In the genomic region with DNA sequence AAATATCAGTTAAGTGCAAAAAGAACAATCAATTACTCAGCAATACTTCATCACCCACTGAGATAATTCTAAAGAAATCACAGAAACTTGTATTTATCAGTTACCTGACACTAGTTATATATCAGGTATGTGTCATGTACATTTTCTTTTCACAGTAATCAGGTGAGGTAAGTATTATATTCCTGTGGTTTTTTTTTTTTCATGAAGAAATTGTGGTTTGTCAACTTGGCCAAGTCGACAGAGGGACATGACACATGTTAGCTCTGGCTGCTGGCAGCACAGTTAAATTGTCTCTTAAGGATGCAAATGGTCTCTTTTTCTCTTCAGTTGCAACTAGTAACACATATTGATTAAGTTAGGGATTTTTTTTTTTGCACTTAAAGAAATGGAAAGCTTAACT, we compare ENCODE assay signal across 20 cellular contexts. TPM values are rescaled to one million over a fixed set of nuclear protein-coding genes. Genes with fewer than 3 reads are reported as not detected.
A peak's percentile ranks its signal among the peaks of the same experiment; 100 is the strongest.
DNase-seq lines count a peak whose midpoint lies in the region; ATAC-seq, FAIRE-seq and TF ChIP-seq lines count a peak whose summit lies in the region.
"Had no signal": no experiment of that assay in that cellular context is flagged by ENCODE, and none has a peak within 500 bp of the region (broad histone marks: within the 10 kb centered on the region; RNA-seq: fewer than 3 reads in every experiment).

No MANE protein-coding gene starts in this region.

- peaks cover 28% of the 10 kb centered on the region for H3K4me1 Mint-ChIP-seq in GM23338
- peaks cover 54 to 63% of the 10 kb centered on the region in 2 donors for H3K4me1 Mint-ChIP-seq in immature natural killer cell

- TF ChIP-seq RAD21 in A549 (conservative IDR thresholded peaks at IDR 0.05 in 1 of 2, IDR thresholded peaks at IDR 0.05 in 1 of 2), result no peak

- H3K79me2 ChIP-seq in GM23338 (replicated peaks; ENCODE audit: insufficient read depth), result no peaks in the 10 kb centered on the region
- H3K79me2 ChIP-seq in Karpas-422 (ENCODE audit: low read length), result no peaks in the 10 kb centered on the region

- H3K27ac Mint-ChIP-seq in GM23338 (peak overlapping the region; percentile 85; the same call in 1 of the 2 replicates), immature natural killer cell (peak overlapping the region in 5 of 6 donors; percentile 15 to 72 (median 41))
- H3K27ac Mint-ChIP-seq: HFFc6 had no signal

- POLR2A ChIA-PET in A549 (lab: Yijun Ruan, JAX), result no interaction called here

- FAIRE-seq in A549 (lab: Jason Lieb, UNC), result no peak

- ATAC-seq in A549 (no peak), GM23338 (no peak), RWPE2 (ENCODE audit: low read depth) (peak; percentile 47)
- ATAC-seq: PC-3 had no signal

- peak overlapping the region; percentile 28; the same call in 1 of the 2 replicates for H2AFZ ChIP-seq in GM23338
- H2AFZ ChIP-seq in Karpas-422 (ENCODE audit: low read length), result no peak overlapping the region

- H3K27me3 Mint-ChIP-seq in GM23338 (ENCODE audit: insufficient read depth, low read depth, poor library complexity) (peaks cover 1% of the 10 kb centered on the region), immature natural killer cell (ENCODE audit: low read depth in 3 of 3) (peaks cover 0 to 3% (median 2%) of the 10 kb centered on the region in 3 donors)

- H3K9me3 Mint-ChIP-seq in GM23338, result no peaks in the 10 kb centered on the region
- H3K9me3 Mint-ChIP-seq in immature natural killer cell, result no peaks in the 10 kb centered on the region

- CTCF ChIA-PET in A549 (lab: Yijun Ruan, JAX), result no interaction called here

- H3K27me3 ChIP-seq in GM23338 (ENCODE audit: insufficient read depth) (no peaks in the 10 kb centered on the region), RWPE2 (ENCODE audit: insufficient read depth, poor library complexity, severe bottlenecking) (no peaks in the 10 kb centered on the region), Karpas-422 (ENCODE audit: low read length) (no peaks in the 10 kb centered on the region)

- H3K27ac ChIP-seq in A549 (peak overlapping the region; percentile 97; a peak in 5 of 6 replicates), GM23338 (ENCODE audit: low read depth) (no peak overlapping the region; the same call in 1 of the 2 replicates), RWPE2 (ENCODE audit: poor library complexity, severe bottlenecking) (peak overlapping the region; percentile 98), Karpas-422 (ENCODE audit: low read length) (no peak overlapping the region)

- H3K36me3 ChIP-seq in GM23338 (ENCODE audit: insufficient read depth), result no peaks in the 10 kb centered on the region
- H3K36me3 ChIP-seq in RWPE2 (ENCODE audit: low read depth), result no peaks in the 10 kb centered on the region
- no peaks in the 10 kb centered on the region for H3K36me3 ChIP-seq in Karpas-422 (ENCODE audit: insufficient read depth, low read length)

- TF ChIP-seq CTCF in A549 (IDR thresholded peaks at IDR 0.05) (no peak), GM23338 (conservative IDR thresholded peaks at IDR 0.05; ENCODE audit: low read depth in 2 of 2) (no peak), RWPE2 (IDR thresholded peaks at IDR 0.05; ENCODE audit: poor library complexity, severe bottlenecking) (no peak)

- no peak overlapping the region for H3K4me3 Mint-ChIP-seq in GM23338
- peak overlapping the region; percentile 38 to 75 (median 59) for H3K4me3 Mint-ChIP-seq in immature natural killer cell
- H3K4me3 Mint-ChIP-seq: HFFc6 had no signal

- H3K9me2 ChIP-seq in GM23338 (ENCODE audit: insufficient read depth), result no peaks in the 10 kb centered on the region
- no peaks in the 10 kb centered on the region for H3K9me2 ChIP-seq in Karpas-422 (replicated peaks; ENCODE audit: insufficient read depth, low read length)

- DNase-seq in A549 (ENCODE audit: low read depth in 1 of 2, low spot score in 1 of 2) (no peak), GM23338 (ENCODE audit: low spot score) (no peak), RWPE2 (ENCODE audit: low spot score) (no peak), immature natural killer cell (peak in 1 of 3 donors; percentile 37), GM19238 (ENCODE audit: insufficient read length, low spot score) (no peak), NAMALWA (ENCODE audit: low spot score) (no peak), Karpas-422 (no peak)
- DNase-seq: C1 segment of cervical spinal cord, DMS79, H7, HFFc6, IMR-90, NCI-H1092 treated with DMSO at 0.1 percent for 48 hours, NCI-H2029 treated with DMSO at 0.1 percent for 48 hours, PC-3, RPMI8226, SIG-M5, T-helper 1 cell had no signal

- H3F3A ChIP-seq in GM23338 (replicated peaks; ENCODE audit: low read depth), result 0 out of 2 replicates have a peak, but pooled peaks cover 3% of the 10 kb centered on the region

- WGBS in A549 (ENCODE audit: missing lambda C conversion rate), result 30% methylated on average over 1 of the region's 1 CpG

- H3K36me3 Mint-ChIP-seq in GM23338 (ENCODE audit: low read depth) (no peaks in the 10 kb centered on the region), immature natural killer cell (no peaks in the 10 kb centered on the region)

- H4K20me1 ChIP-seq in GM23338 (replicated peaks; ENCODE audit: insufficient read depth) (no peaks in the 10 kb centered on the region), Karpas-422 (ENCODE audit: insufficient read depth, low read depth, low read length) (no peaks in the 10 kb centered on the region)

- H3K9me3 ChIP-seq in A549 (peaks cover 9% of the 10 kb centered on the region; the same call in 1 of the 3 replicates), RWPE2 (ENCODE audit: severe bottlenecking) (no peaks in the 10 kb centered on the region), Karpas-422 (ENCODE audit: low read length) (no peaks in the 10 kb centered on the region)

- no peak for TF ChIP-seq EP300 in A549 (IDR thresholded peaks at IDR 0.05)

- H3K4me1 ChIP-seq in A549 (peaks cover 40% of the 10 kb centered on the region), GM23338 (ENCODE audit: insufficient read depth) (peaks cover 27% of the 10 kb centered on the region), RWPE2 (ENCODE audit: insufficient read depth, poor library complexity, severe bottlenecking) (peaks cover 49% of the 10 kb centered on the region), Karpas-422 (ENCODE audit: low read length) (no peaks in the 10 kb centered on the region)

- no peak overlapping the region for H3K4me2 ChIP-seq in A549
- peak overlapping the region; percentile 51; the same call in 1 of the 2 replicates for H3K4me2 ChIP-seq in GM23338
- no peak overlapping the region for H3K4me2 ChIP-seq in Karpas-422 (ENCODE audit: low read depth, low read length, poor library complexity, severe bottlenecking)

- no peak overlapping the region for H3K9ac ChIP-seq in Karpas-422 (ENCODE audit: low read length)

- H3K4me3 ChIP-seq in A549 (no peak overlapping the region), GM23338 (no peak overlapping the region), RWPE2 (ENCODE audit: severe bottlenecking) (no peak overlapping the region), Karpas-422 (ENCODE audit: low read length) (no peak overlapping the region)

- no peak for TF ChIP-seq POLR2A in A549 (IDR thresholded peaks at IDR 0.05; ENCODE audit: low read length)

TF ChIP-seq in A549, 52 proteins besides CTCF, POLR2A, EP300 and RAD21 (continues in another document):
- TF ChIP-seq FOSB (CRISPR knock-in tag; IDR thresholded peaks at IDR 0.05) (no peak), HOXB5 (CRISPR knock-in tag; IDR thresholded peaks at IDR 0.05) (no peak), CBX2 (IDR thresholded peaks at IDR 0.05; ENCODE audit: borderline replicate concordance, low read depth) (no peak), POLR2AphosphoS2 (conservative IDR thresholded peaks at IDR 0.05; ENCODE audit: low read length) (no peak), CHD4 (IDR thresholded peaks at IDR 0.05; ENCODE audit: borderline replicate concordance) (no peak), GATA3 (IDR thresholded peaks at IDR 0.05; ENCODE audit: borderline replicate concordance) (no peak), JUN (IDR thresholded peaks at IDR 0.05) (no peak), RCOR1 (IDR thresholded peaks at IDR 0.05; ENCODE audit: low read depth, low read length) (no peak)
- TF ChIP-seq, protein P1, sequence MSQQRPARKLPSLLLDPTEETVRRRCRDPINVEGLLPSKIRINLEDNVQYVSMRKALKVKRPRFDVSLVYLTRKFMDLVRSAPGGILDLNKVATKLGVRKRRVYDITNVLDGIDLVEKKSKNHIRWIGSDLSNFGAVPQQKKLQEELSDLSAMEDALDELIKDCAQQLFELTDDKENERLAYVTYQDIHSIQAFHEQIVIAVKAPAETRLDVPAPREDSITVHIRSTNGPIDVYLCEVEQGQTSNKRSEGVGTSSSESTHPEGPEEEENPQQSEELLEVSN (IDR thresholded peaks at IDR 0.05; ENCODE audit: borderline replicate concordance, low read depth), result no peak

TF ChIP-seq in GM23338, 12 proteins besides CTCF, POLR2A, EP300 and RAD21 (continues in another document):
- TF ChIP-seq JUNB (IDR thresholded peaks at IDR 0.05; ENCODE audit: unreplicated experiment) (no peak), EZH2 (IDR thresholded peaks at IDR 0.05; ENCODE audit: low read depth, unreplicated experiment) (no peak), ZNF331 (CRISPR knock-in tag; IDR thresholded peaks at IDR 0.05; ENCODE audit: low read depth) (no peak), STAT1 (IDR thresholded peaks at IDR 0.05; ENCODE audit: unreplicated experiment) (no peak), EZH2phosphoT487 (IDR thresholded peaks at IDR 0.05; ENCODE audit: unreplicated experiment) (no peak), NANOG (IDR thresholded peaks at IDR 0.05; ENCODE audit: borderline replicate concordance) (no peak), ZNF114 (CRISPR knock-in tag; IDR thresholded peaks at IDR 0.05) (no peak)
- TF ChIP-seq, protein P2, sequence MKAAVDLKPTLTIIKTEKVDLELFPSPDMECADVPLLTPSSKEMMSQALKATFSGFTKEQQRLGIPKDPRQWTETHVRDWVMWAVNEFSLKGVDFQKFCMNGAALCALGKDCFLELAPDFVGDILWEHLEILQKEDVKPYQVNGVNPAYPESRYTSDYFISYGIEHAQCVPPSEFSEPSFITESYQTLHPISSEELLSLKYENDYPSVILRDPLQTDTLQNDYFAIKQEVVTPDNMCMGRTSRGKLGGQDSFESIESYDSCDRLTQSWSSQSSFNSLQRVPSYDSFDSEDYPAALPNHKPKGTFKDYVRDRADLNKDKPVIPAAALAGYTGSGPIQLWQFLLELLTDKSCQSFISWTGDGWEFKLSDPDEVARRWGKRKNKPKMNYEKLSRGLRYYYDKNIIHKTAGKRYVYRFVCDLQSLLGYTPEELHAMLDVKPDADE (IDR thresholded peaks at IDR 0.05), result no peak

RNA-seq across cellular contexts. Expression of a gene that starts 13.7 kb away (rescaled TPM):
- polyA plus RNA-seq in A549 (2011; rRNA removed), result 0.49 and 0.61 TPM in 2 replicates
- polyA plus RNA-seq in A549 (2012; cell fraction: cytosol; rRNA removed), result 0.12 TPM in 1 of 2 replicates, not detected in the other
- not detected in 2 replicates for polyA plus RNA-seq in A549 (2012; cell fraction: nucleus; rRNA removed)
- polyA plus RNA-seq in A549 (2017; fragmentation: RNase III; extraction: RNeasy Plus Mini Kit Qiagen cat#74134 plus additional on column Dnase treatment), result 0.11 to 0.12 TPM in 2 of 3 replicates, not detected in the other
- 0.62 TPM in 1 of 2 replicates, not detected in the other for polyA minus RNA-seq in A549 (2011; rRNA and poly(A)+ RNA removed)
- total RNA-seq in GM23338 (2014; rRNA removed; shearing (Covaris generic)), result 0.80 TPM in 1 of 2 replicates, not detected in the other
- polyA plus RNA-seq in GM23338 (2016; fragmentation: Nextera tagmentation; extraction: Ambion mirVana), result not detected in 2 replicates
- 10 to 100 TPM in 2 of 3 donors, 1 to 10 TPM in 1; 9.4 to 24.8 (median 24.3) TPM for polyA plus RNA-seq in immature natural killer cell
- not detected in 2 replicates for total RNA-seq in Karpas-422 (2014; rRNA removed; shearing (Covaris generic); ENCODE audit: low replicate concordance)
- total RNA-seq: H7, HFFc6, HT1080, IMR-90, NCI-H460, PC-3 had no signal
- polyA plus RNA-seq: IMR-90 had no signal

Comparison
In these comparisons a context has a peak if more than half of its experiments do, and no peak if none do; other contexts are left out.
1. H3K27ac ChIP-seq: peak in A549 (2 of 2) and RWPE2 (single experiment); none in GM23338 (single experiment) and Karpas-422 (single experiment).